29 cellular contexts compared by ENCODE assay signal in genomic region chr15:64589435-64590084, GRCh38.
DNase-seq lines count a peak whose midpoint lies in the region; ATAC-seq and TF ChIP-seq lines count a peak whose summit lies in the region.
"Had no signal": no experiment of that assay in that cellular context is flagged by ENCODE, and none has a peak within 500 bp of the region (broad histone marks: within the 10 kb centered on the region; RNA-seq: fewer than 3 reads in every experiment).

No MANE protein-coding gene starts in this region.

- intact Hi-C loops in activated CD4-positive, alpha-beta T cell treated with anti-CD3 and anti-CD28 coated beads, Interleukin-2, amount 10 ng/mL, durations not matched to agents 24 days and 14 days (cut with micrococcal nuclease), result no loop called here
- intact Hi-C loops in lower leg skin (cut with DNase I; ENCODE audit: low total_unique reads), result no loop called here

- no peak overlapping the region for H3K4me3 ChIP-seq in CD4-positive, CD25-positive, alpha-beta regulatory T cell (ENCODE audit: low read depth, low read length)
- H3K4me3 ChIP-seq in lower leg skin (ENCODE audit: low read depth, poor library complexity, severe bottlenecking), result no peak overlapping the region
- H3K4me3 ChIP-seq: left lung, MG63, smooth muscle cell had no signal

- no peak for DNase-seq in activated CD4-positive, alpha-beta T cell treated with anti-CD3 and anti-CD28 coated beads, Interleukin-2, amount 10 ng/mL, durations not matched to agents 24 days and 14 days
- no peak for DNase-seq in activated CD4-positive, alpha-beta T cell treated with anti-CD3 and anti-CD28 coated beads, Interleukin-2, amount 50 U/mL, for 4 hours
- no peak for DNase-seq in CD4-positive, CD25-positive, alpha-beta regulatory T cell
- DNase-seq in immature natural killer cell (no peak), lower leg skin (ENCODE audit: low spot score in 2 of 2) (no peak), C1 segment of cervical spinal cord (lab: John Stamatoyannopoulos, UW) (no peak)
- no peak for DNase-seq in NK-92 treated with Interleukin-12 subunit alpha and Interleukin-12 subunit beta, amount 100 ng/mL, for 24 hours (lab: John Stamatoyannopoulos, UW)
- DNase-seq: activated CD4-positive, alpha-beta T cell treated with anti-CD3 and anti-CD28 coated beads for 36 hours; activated CD8-positive, alpha-beta memory T cell treated with anti-CD3 and anti-CD28 coated beads, Interleukin-2, amount 50 U/mL, for 4 hours; central memory CD4-positive, alpha-beta T cell; effector memory CD8-positive, alpha-beta T cell; glutamatergic neuron; HCEC 1CT; islet precursor cell; KBM-7; left lung; mesenchymal stem cell; MG63; NCI-H1105; NCI-H187; NCI-H524; right cardiac atrium; stimulated activated naive CD4-positive, alpha-beta T cell treated with Interleukin-2 at 50 U/mL for 16 hours had no signal

- no peak overlapping the region for H3K27ac ChIP-seq in CD4-positive, CD25-positive, alpha-beta regulatory T cell (ENCODE audit: insufficient read depth, low read length, poor library complexity, severe bottlenecking)
- H3K27ac ChIP-seq: HL-60, left lung, neutrophil had no signal

- H3K27ac Mint-ChIP-seq in activated CD4-positive, alpha-beta T cell treated with anti-CD3 and anti-CD28 coated beads, Interleukin-2, amount 10 ng/mL, durations not matched to agents 24 days and 14 days, result peak overlapping the region; percentile 54
- H3K27ac Mint-ChIP-seq in CD4-positive, CD25-positive, alpha-beta regulatory T cell, result peak overlapping the region; percentile 59 to 87 (median 67)
- H3K27ac Mint-ChIP-seq in immature natural killer cell, result peak overlapping the region in 4 of 6 donors; percentile 12 to 51 (median 22)
- H3K27ac Mint-ChIP-seq: activated CD4-positive, alpha-beta T cell treated with anti-CD3 and anti-CD28 coated beads for 36 hours had no signal

- no peak overlapping the region for H3K4me3 Mint-ChIP-seq in activated CD4-positive, alpha-beta T cell treated with anti-CD3 and anti-CD28 coated beads, Interleukin-2, amount 10 ng/mL, durations not matched to agents 24 days and 14 days
- peak overlapping the region in 1 of 4 donors; percentile 49 for H3K4me3 Mint-ChIP-seq in CD4-positive, CD25-positive, alpha-beta regulatory T cell
- no peak overlapping the region for H3K4me3 Mint-ChIP-seq in immature natural killer cell
- H3K4me3 Mint-ChIP-seq: activated CD4-positive, alpha-beta T cell treated with anti-CD3 and anti-CD28 coated beads for 36 hours; CD14-positive monocyte; effector memory CD8-positive, alpha-beta T cell had no signal

- 63 to 65% methylated on average over 3 of the region's 3 CpGs for WGBS in lower leg skin, 2 donors

- no peak for TF ChIP-seq CTCF in lower leg skin (IDR thresholded peaks at IDR 0.05)

- peaks cover 39% of the 10 kb centered on the region for H3K4me1 Mint-ChIP-seq in activated CD4-positive, alpha-beta T cell treated with anti-CD3 and anti-CD28 coated beads, Interleukin-2, amount 10 ng/mL, durations not matched to agents 24 days and 14 days
- peaks cover 30 to 55% (median 36%) of the 10 kb centered on the region in 4 donors for H3K4me1 Mint-ChIP-seq in CD4-positive, CD25-positive, alpha-beta regulatory T cell
- peaks cover 37 to 46% of the 10 kb centered on the region in 2 donors for H3K4me1 Mint-ChIP-seq in immature natural killer cell

- no peaks in the 10 kb centered on the region for H3K27me3 ChIP-seq in CD4-positive, CD25-positive, alpha-beta regulatory T cell (ENCODE audit: control insufficient read depth, insufficient read depth, low read length)
- H3K27me3 ChIP-seq: left lung, MG63, neutrophil had no signal

- TF ChIP-seq POLR2A in lower leg skin (IDR thresholded peaks at IDR 0.05), result no peak

- H3K9me3 Mint-ChIP-seq in activated CD4-positive, alpha-beta T cell treated with anti-CD3 and anti-CD28 coated beads, Interleukin-2, amount 10 ng/mL, durations not matched to agents 24 days and 14 days, result no peaks in the 10 kb centered on the region
- peaks cover 0 to 1% (median 0%) of the 10 kb centered on the region in 7 donors for H3K9me3 Mint-ChIP-seq in CD4-positive, CD25-positive, alpha-beta regulatory T cell
- H3K9me3 Mint-ChIP-seq in immature natural killer cell, result no peaks in the 10 kb centered on the region
- H3K9me3 Mint-ChIP-seq: activated naive CD4-positive, alpha-beta T cell treated with anti-CD3 and anti-CD28 coated beads, Interleukin-2, amount 50 U/mL, for 72 hours; CD14-positive monocyte; effector memory CD8-positive, alpha-beta T cell had no signal

- peaks cover 16% of the 10 kb centered on the region for H3K36me3 Mint-ChIP-seq in activated CD4-positive, alpha-beta T cell treated with anti-CD3 and anti-CD28 coated beads, Interleukin-2, amount 10 ng/mL, durations not matched to agents 24 days and 14 days (ENCODE audit: low read depth)
- peaks cover 10% of the 10 kb centered on the region for H3K36me3 Mint-ChIP-seq in CD4-positive, CD25-positive, alpha-beta regulatory T cell
- H3K36me3 Mint-ChIP-seq in immature natural killer cell, result no peaks in the 10 kb centered on the region

- H3K36me3 ChIP-seq in CD4-positive, CD25-positive, alpha-beta regulatory T cell (ENCODE audit: control insufficient read depth, insufficient read depth, low read length), result no peaks in the 10 kb centered on the region
- H3K36me3 ChIP-seq: left lung, MG63, neutrophil had no signal

- H3K27me3 Mint-ChIP-seq in activated CD4-positive, alpha-beta T cell treated with anti-CD3 and anti-CD28 coated beads, Interleukin-2, amount 10 ng/mL, durations not matched to agents 24 days and 14 days, result no peaks in the 10 kb centered on the region
- no peaks in the 10 kb centered on the region for H3K27me3 Mint-ChIP-seq in CD4-positive, CD25-positive, alpha-beta regulatory T cell
- H3K27me3 Mint-ChIP-seq in immature natural killer cell (ENCODE audit: low read depth in 3 of 3), result no peaks in the 10 kb centered on the region
- H3K27me3 Mint-ChIP-seq: activated CD4-positive, alpha-beta T cell treated with anti-CD3 and anti-CD28 coated beads for 36 hours; effector memory CD8-positive, alpha-beta T cell had no signal

- no peaks in the 10 kb centered on the region for H3K9me3 ChIP-seq in CD4-positive, CD25-positive, alpha-beta regulatory T cell (ENCODE audit: control insufficient read depth in 2 of 2, low read length in 2 of 2)
- H3K9me3 ChIP-seq: left lung, MG63, neutrophil had no signal

- ATAC-seq in CD4-positive, CD25-positive, alpha-beta regulatory T cell (ENCODE audit: low read depth in 2 of 2), result no peak
- ATAC-seq in SK-N-SH treated with all-trans-retinoic acid at 6 μM for 48 hours, result peak; percentile 54
- ATAC-seq: activated CD4-positive, alpha-beta T cell treated with anti-CD3 and anti-CD28 coated beads for 36 hours; activated naive CD4-positive, alpha-beta T cell treated with anti-CD3 and anti-CD28 coated beads, Interleukin-2, amount 50 U/mL, for 72 hours; effector memory CD8-positive, alpha-beta T cell; left lung; right cardiac atrium had no signal

- peaks cover 18% of the 10 kb centered on the region for H3K4me1 ChIP-seq in CD4-positive, CD25-positive, alpha-beta regulatory T cell (ENCODE audit: control insufficient read depth, insufficient read depth, low read length, poor library complexity, severe bottlenecking)

TF ChIP-seq in SK-N-SH treated with all-trans-retinoic acid at 6 μM for 48 hours, 23 proteins besides CTCF, POLR2A, EP300 and RAD21:
- no peak for TF ChIP-seq GLIS3 (CRISPR knock-in tag; IDR thresholded peaks at IDR 0.05)
- peak; percentile 85 for TF ChIP-seq TCF4 (CRISPR knock-in tag; IDR thresholded peaks at IDR 0.05; ENCODE audit: borderline replicate concordance)
- TF ChIP-seq, protein P1, sequence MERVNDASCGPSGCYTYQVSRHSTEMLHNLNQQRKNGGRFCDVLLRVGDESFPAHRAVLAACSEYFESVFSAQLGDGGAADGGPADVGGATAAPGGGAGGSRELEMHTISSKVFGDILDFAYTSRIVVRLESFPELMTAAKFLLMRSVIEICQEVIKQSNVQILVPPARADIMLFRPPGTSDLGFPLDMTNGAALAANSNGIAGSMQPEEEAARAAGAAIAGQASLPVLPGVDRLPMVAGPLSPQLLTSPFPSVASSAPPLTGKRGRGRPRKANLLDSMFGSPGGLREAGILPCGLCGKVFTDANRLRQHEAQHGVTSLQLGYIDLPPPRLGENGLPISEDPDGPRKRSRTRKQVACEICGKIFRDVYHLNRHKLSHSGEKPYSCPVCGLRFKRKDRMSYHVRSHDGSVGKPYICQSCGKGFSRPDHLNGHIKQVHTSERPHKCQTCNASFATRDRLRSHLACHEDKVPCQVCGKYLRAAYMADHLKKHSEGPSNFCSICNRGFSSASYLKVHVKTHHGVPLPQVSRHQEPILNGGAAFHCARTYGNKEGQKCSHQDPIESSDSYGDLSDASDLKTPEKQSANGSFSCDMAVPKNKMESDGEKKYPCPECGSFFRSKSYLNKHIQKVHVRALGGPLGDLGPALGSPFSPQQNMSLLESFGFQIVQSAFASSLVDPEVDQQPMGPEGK (CRISPR knock-in tag; IDR thresholded peaks at IDR 0.05; ENCODE audit: borderline replicate concordance), result no peak
- TF ChIP-seq ISL1 (CRISPR knock-in tag; IDR thresholded peaks at IDR 0.05), result peak; percentile 47; the same call in 1 of the 2 replicates
- TF ChIP-seq CSDC2 (CRISPR knock-in tag; IDR thresholded peaks at IDR 0.05), result no peak
- TF ChIP-seq, protein P2, sequence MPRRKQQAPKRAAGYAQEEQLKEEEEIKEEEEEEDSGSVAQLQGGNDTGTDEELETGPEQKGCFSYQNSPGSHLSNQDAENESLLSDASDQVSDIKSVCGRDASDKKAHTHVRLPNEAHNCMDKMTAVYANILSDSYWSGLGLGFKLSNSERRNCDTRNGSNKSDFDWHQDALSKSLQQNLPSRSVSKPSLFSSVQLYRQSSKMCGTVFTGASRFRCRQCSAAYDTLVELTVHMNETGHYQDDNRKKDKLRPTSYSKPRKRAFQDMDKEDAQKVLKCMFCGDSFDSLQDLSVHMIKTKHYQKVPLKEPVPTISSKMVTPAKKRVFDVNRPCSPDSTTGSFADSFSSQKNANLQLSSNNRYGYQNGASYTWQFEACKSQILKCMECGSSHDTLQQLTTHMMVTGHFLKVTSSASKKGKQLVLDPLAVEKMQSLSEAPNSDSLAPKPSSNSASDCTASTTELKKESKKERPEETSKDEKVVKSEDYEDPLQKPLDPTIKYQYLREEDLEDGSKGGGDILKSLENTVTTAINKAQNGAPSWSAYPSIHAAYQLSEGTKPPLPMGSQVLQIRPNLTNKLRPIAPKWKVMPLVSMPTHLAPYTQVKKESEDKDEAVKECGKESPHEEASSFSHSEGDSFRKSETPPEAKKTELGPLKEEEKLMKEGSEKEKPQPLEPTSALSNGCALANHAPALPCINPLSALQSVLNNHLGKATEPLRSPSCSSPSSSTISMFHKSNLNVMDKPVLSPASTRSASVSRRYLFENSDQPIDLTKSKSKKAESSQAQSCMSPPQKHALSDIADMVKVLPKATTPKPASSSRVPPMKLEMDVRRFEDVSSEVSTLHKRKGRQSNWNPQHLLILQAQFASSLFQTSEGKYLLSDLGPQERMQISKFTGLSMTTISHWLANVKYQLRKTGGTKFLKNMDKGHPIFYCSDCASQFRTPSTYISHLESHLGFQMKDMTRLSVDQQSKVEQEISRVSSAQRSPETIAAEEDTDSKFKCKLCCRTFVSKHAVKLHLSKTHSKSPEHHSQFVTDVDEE (CRISPR knock-in tag; IDR thresholded peaks at IDR 0.05), result no peak
- TF ChIP-seq ZFP30 (CRISPR knock-in tag; IDR thresholded peaks at IDR 0.05), result no peak
TF ChIP-seq in SK-N-SH treated with all-trans-retinoic acid at 6 μM for 48 hours: peak in this region for 2.
